15 cellular contexts compared by ENCODE assay signal in the genomic region with DNA sequence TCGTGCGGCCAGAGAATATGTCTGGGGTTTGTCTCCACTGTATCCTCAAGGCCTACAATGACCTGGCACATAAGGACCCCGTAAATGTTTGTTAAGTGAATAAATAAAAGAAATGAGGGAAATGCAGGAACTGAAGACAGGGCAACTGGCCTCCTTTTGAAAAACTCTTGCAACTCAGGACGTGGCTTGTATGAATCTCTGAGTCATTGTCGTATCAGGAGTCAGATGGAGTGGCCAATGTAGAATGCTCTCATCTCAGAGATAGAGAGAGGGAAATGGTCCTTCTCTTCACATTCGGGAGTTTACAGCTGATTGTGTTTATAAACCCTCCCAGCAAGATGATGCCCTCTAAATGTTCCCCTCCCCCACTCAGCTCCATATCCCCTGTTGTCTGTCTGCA.
"Had no signal": no experiment of that assay in that cellular context is flagged by ENCODE, and none has a peak within 500 bp of the region (broad histone marks: within the 10 kb centered on the region; RNA-seq: fewer than 3 reads in every experiment).

No MANE protein-coding gene starts in this region.

- H3K36me3 Mint-ChIP-seq: activated naive CD4-positive, alpha-beta T cell treated with anti-CD3 and anti-CD28 coated beads, Interleukin-2, amount 50 U/mL, for 72 hours had no signal

- H3K4me3 ChIP-seq: dorsolateral prefrontal cortex, esophagus muscularis mucosa, hepatocyte, sigmoid colon, testis, upper lobe of right lung had no signal

- DNase-seq: activated effector memory CD4-positive, alpha-beta T cell treated with anti-CD3 and anti-CD28 coated beads, Interleukin-2, amount 50 U/mL, for 16 hours; activated T-cell treated with anti-CD3 and anti-CD28 coated beads, Interleukin-2, amount 50 U/mL, for 24 hours; amygdala; dorsolateral prefrontal cortex; kidney glomerular epithelial cell; nephron progenitor cell; sigmoid colon; stimulated activated naive CD4-positive, alpha-beta T cell treated with Interleukin-2 at 50 U/mL for 16 hours; T-helper 1 cell; testis; upper lobe of right lung had no signal

- H3K9me3 ChIP-seq: esophagus muscularis mucosa, sigmoid colon, testis, upper lobe of right lung had no signal

- ATAC-seq: activated CD4-positive, CD25-positive, alpha-beta regulatory T cell treated with anti-CD3 and anti-CD28 coated beads, Interleukin-2, amount 50 U/mL, for 24 hours; activated naive CD4-positive, alpha-beta T cell treated with anti-CD3 and anti-CD28 coated beads, Interleukin-2, amount 50 U/mL, for 72 hours; upper lobe of right lung had no signal

- H3K27ac Mint-ChIP-seq: activated naive CD4-positive, alpha-beta T cell treated with anti-CD3 and anti-CD28 coated beads, Interleukin-2, amount 50 U/mL, for 72 hours; activated T-cell treated with anti-CD3 and anti-CD28 coated beads, Interleukin-2, amount 50 U/mL, for 24 hours had no signal

- H3K4me3 Mint-ChIP-seq: activated T-cell treated with anti-CD3 and anti-CD28 coated beads, Interleukin-2, amount 50 U/mL, for 24 hours; nephron progenitor cell had no signal

- H3K27me3 Mint-ChIP-seq: activated T-cell treated with anti-CD3 and anti-CD28 coated beads, Interleukin-2, amount 50 U/mL, for 24 hours had no signal
